Comparison of ENCODE assay signal across 9 cellular contexts in genomic region chr3:49724586-49724985, GRCh38. TPM values are rescaled to one million over a fixed set of nuclear protein-coding genes. Genes with fewer than 3 reads are reported as not detected.
DNase-seq lines count a peak whose midpoint lies in the region; ATAC-seq, FAIRE-seq and TF ChIP-seq lines count a peak whose summit lies in the region.
"Had no signal": no experiment of that assay in that cellular context is flagged by ENCODE, and none has a peak within 500 bp of the region (broad histone marks: within the 10 kb centered on the region; RNA-seq: fewer than 3 reads in every experiment).

No MANE protein-coding gene starts in this region.

- peak overlapping the region; percentile 99 for H3K4me3 ChIP-seq in adipocyte (ENCODE audit: low read length)
- peak overlapping the region; percentile 55 to 99 (median 96) for H3K4me3 ChIP-seq in keratinocyte (ENCODE audit: control insufficient read depth in 2 of 3, extremely low read depth in 1 of 3, insufficient read depth in 2 of 3, low read depth in 1 of 3, low read length in 3 of 3)
- H3K4me3 ChIP-seq in suprapubic skin, result peak overlapping the region; percentile 94

- H3K27ac Mint-ChIP-seq in stimulated activated naive CD8-positive, alpha-beta T cell treated with anti-CD3 and anti-CD28 coated beads, Interleukin-15, Interleukin-2, amounts not matched to agents 100 ng/mL and 50 ng/mL, for 24 hours, result peak overlapping the region; percentile 97

- H3K9me1 ChIP-seq in keratinocyte (ENCODE audit: control insufficient read depth, extremely low read depth, insufficient read depth, low read length), result no peaks in the 10 kb centered on the region

- H3K9me3 ChIP-seq in adipocyte (ENCODE audit: control insufficient read depth, low read length) (no peaks in the 10 kb centered on the region), keratinocyte (ENCODE audit: control insufficient read depth, low read depth, low read length) (no peaks in the 10 kb centered on the region), suprapubic skin (no peaks in the 10 kb centered on the region)

- WGBS in suprapubic skin, result 6% methylated on average over 6 of the region's 6 CpGs

- H3K4me3 Mint-ChIP-seq in stimulated activated naive CD8-positive, alpha-beta T cell treated with anti-CD3 and anti-CD28 coated beads, Interleukin-15, Interleukin-2, amounts not matched to agents 100 ng/mL and 50 ng/mL, for 24 hours, result peak overlapping the region; percentile 94

- no peak overlapping the region for H2AFZ ChIP-seq in keratinocyte (ENCODE audit: control insufficient read depth, low read length)

- no peak for DNase-seq in stimulated activated naive CD8-positive, alpha-beta T cell treated with anti-CD3 and anti-CD28 coated beads, Interleukin-15, Interleukin-2, amounts not matched to agents 100 U/mL and 50 U/mL, for 24 hours
- DNase-seq in adipocyte (ENCODE audit: low read depth) (no peak), keratinocyte (ENCODE audit: low read depth, low spot score) (no peak), suprapubic skin (ENCODE audit: low spot score in 2 of 2) (peak; percentile 73 to 82), GM03348 (ENCODE audit: low spot score) (no peak), glomerular visceral epithelial cell (ENCODE audit: extremely low spot score) (no peak)
- DNase-seq in stimulated activated CD4-positive, alpha-beta T cell treated with anti-CD3 and anti-CD28 coated beads, Interleukin-2, amount 100 ng/mL, for 24 hours, result no peak

- TF ChIP-seq EP300 in suprapubic skin (IDR thresholded peaks at IDR 0.05), result no peak

- peak overlapping the region; percentile 95 for H3K4me2 ChIP-seq in keratinocyte (ENCODE audit: control insufficient read depth, extremely low read depth, insufficient read depth, low read depth, low read length)

- peaks cover 34% of the 10 kb centered on the region for H3K4me1 Mint-ChIP-seq in stimulated activated naive CD8-positive, alpha-beta T cell treated with anti-CD3 and anti-CD28 coated beads, Interleukin-15, Interleukin-2, amounts not matched to agents 100 ng/mL and 50 ng/mL, for 24 hours (ENCODE audit: low read depth)

- no peaks in the 10 kb centered on the region for H3K9me3 Mint-ChIP-seq in stimulated activated naive CD8-positive, alpha-beta T cell treated with anti-CD3 and anti-CD28 coated beads, Interleukin-15, Interleukin-2, amounts not matched to agents 100 ng/mL and 50 ng/mL, for 24 hours

- H3K36me3 Mint-ChIP-seq in stimulated activated naive CD8-positive, alpha-beta T cell treated with anti-CD3 and anti-CD28 coated beads, Interleukin-15, Interleukin-2, amounts not matched to agents 100 ng/mL and 50 ng/mL, for 24 hours (ENCODE audit: low read depth), result peaks cover 13% of the 10 kb centered on the region

- FAIRE-seq in keratinocyte (lab: Jason Lieb, UNC), result no peak
- FAIRE-seq: islet of Langerhans had no signal

- H3K27me3 ChIP-seq in adipocyte (replicated peaks; ENCODE audit: control insufficient read depth, insufficient read depth, low read length) (no peaks in the 10 kb centered on the region), keratinocyte (ENCODE audit: control insufficient read depth, extremely low read depth, insufficient read depth, low read length) (no peaks in the 10 kb centered on the region), suprapubic skin (no peaks in the 10 kb centered on the region)

- H3K27ac ChIP-seq in keratinocyte (ENCODE audit: control insufficient read depth, insufficient read depth, low read length) (peak overlapping the region; percentile 93), suprapubic skin (peak overlapping the region; percentile 95)

- peaks cover 23% of the 10 kb centered on the region for H3K4me1 ChIP-seq in adipocyte (ENCODE audit: control insufficient read depth, insufficient read depth, low read length)
- H3K4me1 ChIP-seq in keratinocyte (ENCODE audit: control insufficient read depth, extremely low read depth, insufficient read depth, low read length), result peaks cover 13% of the 10 kb centered on the region
- H3K4me1 ChIP-seq in suprapubic skin, result peaks cover 39% of the 10 kb centered on the region

- no peak for ATAC-seq in stimulated activated naive CD8-positive, alpha-beta T cell treated with anti-CD3 and anti-CD28 coated beads, Interleukin-15, Interleukin-2, amounts not matched to agents 100 U/mL and 50 U/mL, for 24 hours

- peak overlapping the region; percentile 99 for H3K9ac ChIP-seq in adipocyte (ENCODE audit: low read length)
- peak overlapping the region; percentile 99 for H3K9ac ChIP-seq in keratinocyte (ENCODE audit: control insufficient read depth, extremely low read depth, insufficient read depth, low read length)

- peaks cover 6% of the 10 kb centered on the region for H4K20me1 ChIP-seq in keratinocyte (ENCODE audit: control insufficient read depth, extremely low read depth, insufficient read depth, low read length)

- peaks cover 17% of the 10 kb centered on the region for H3K79me2 ChIP-seq in keratinocyte (ENCODE audit: control insufficient read depth, insufficient read depth, low read length)

- TF ChIP-seq CTCF in keratinocyte (optimal IDR thresholded peaks at IDR 0.05 in 1 of 3, IDR thresholded peaks at IDR 0.05 in 1 of 3, conservative IDR thresholded peaks at IDR 0.05 in 1 of 3; ENCODE audit: extremely low read depth in 1 of 3, insufficient read depth in 2 of 3, low read length in 3 of 3), result no peak
- no peak for TF ChIP-seq CTCF in suprapubic skin (IDR thresholded peaks at IDR 0.05)

- dilution Hi-C loops in keratinocyte (cut with MboI; ENCODE audit: extremely low pct_ligation_motif_present, low sequenced_read_pairs), result no loop called here

- H3K27me3 Mint-ChIP-seq in stimulated activated naive CD8-positive, alpha-beta T cell treated with anti-CD3 and anti-CD28 coated beads, Interleukin-15, Interleukin-2, amounts not matched to agents 100 ng/mL and 50 ng/mL, for 24 hours, result no peaks in the 10 kb centered on the region

- peaks cover 48% of the 10 kb centered on the region for H3K36me3 ChIP-seq in adipocyte (ENCODE audit: control insufficient read depth, insufficient read depth, low read length, severe bottlenecking)
- peaks cover 21 to 30% of the 10 kb centered on the region in 2 experiments for H3K36me3 ChIP-seq in keratinocyte (ENCODE audit: control insufficient read depth in 2 of 2, extremely low read depth in 1 of 2, insufficient read depth in 2 of 2, low read length in 2 of 2)
- peaks cover 49% of the 10 kb centered on the region for H3K36me3 ChIP-seq in suprapubic skin

- no peak for TF ChIP-seq POLR2A in suprapubic skin (IDR thresholded peaks at IDR 0.05)

RNA-seq across cellular contexts. Expression of gene GMPPB, which starts 0.8 kb away (rescaled TPM):
- polyA plus RNA-seq in keratinocyte, result 17.1 to 22.2 TPM (median 17.4 TPM) in 3 replicates
- polyA plus RNA-seq in keratinocyte (2011; ENCODE audit: low read depth), result 4.7 TPM
- polyA plus RNA-seq in keratinocyte (2011; cell fraction: cytosol; rRNA removed), result 7.7 and 11.9 TPM in 2 replicates
- 16.7 and 20.8 TPM in 2 replicates for polyA plus RNA-seq in keratinocyte (2011; cell fraction: nucleus; rRNA removed)
- 9.0 and 30.1 TPM in 2 replicates for polyA plus RNA-seq in keratinocyte (2012; ENCODE audit: low replicate concordance)
- polyA minus RNA-seq in keratinocyte, result 19.8 to 37.5 TPM (median 21.4 TPM) in 3 replicates
- polyA minus RNA-seq in keratinocyte (2011; cell fraction: cytosol; rRNA and poly(A)+ RNA removed), result 15.0 TPM
- polyA minus RNA-seq in keratinocyte (2011; cell fraction: nucleus; rRNA and poly(A)+ RNA removed), result 8.2 and 8.4 TPM in 2 replicates
- total RNA-seq in suprapubic skin, result 10 to 100 TPM; 14.0 to 25.0 (median 17.3) TPM

RNA-seq across cellular contexts. Expression of gene AMIGO3, which starts 5.1 kb away (rescaled TPM):
- 0.02 to 0.03 TPM in 2 of 3 replicates, not detected in the other for polyA plus RNA-seq in keratinocyte
- not detected for polyA plus RNA-seq in keratinocyte (2011; ENCODE audit: low read depth)
- not detected in 2 replicates for polyA plus RNA-seq in keratinocyte (2011; cell fraction: cytosol; rRNA removed)
- polyA plus RNA-seq in keratinocyte (2011; cell fraction: nucleus; rRNA removed), result 0.17 TPM in 1 of 2 replicates, not detected in the other
- polyA plus RNA-seq in keratinocyte (2012; ENCODE audit: low replicate concordance), result 0.07 and 0.18 TPM in 2 replicates
- polyA minus RNA-seq in keratinocyte, result not detected in 3 replicates
- not detected for polyA minus RNA-seq in keratinocyte (2011; cell fraction: cytosol; rRNA and poly(A)+ RNA removed)
- polyA minus RNA-seq in keratinocyte (2011; cell fraction: nucleus; rRNA and poly(A)+ RNA removed), result 0.31 TPM in 1 of 2 replicates, not detected in the other
- total RNA-seq in suprapubic skin, result 1 to 10 TPM; 1.6 to 3.8 (median 2.5) TPM

RNA-seq across cellular contexts. Expression of gene RNF123, which starts 35.2 kb away (rescaled TPM):
- 18.1 to 34.4 TPM (median 20.4 TPM) in 3 replicates for polyA plus RNA-seq in keratinocyte
- 6.2 TPM for polyA plus RNA-seq in keratinocyte (2011; ENCODE audit: low read depth)
- polyA plus RNA-seq in keratinocyte (2011; cell fraction: cytosol; rRNA removed), result 17.8 and 23.9 TPM in 2 replicates
- 54.9 and 70.7 TPM in 2 replicates for polyA plus RNA-seq in keratinocyte (2011; cell fraction: nucleus; rRNA removed)
- 19.9 and 21.6 TPM in 2 replicates for polyA plus RNA-seq in keratinocyte (2012; ENCODE audit: low replicate concordance)
- 37.7 to 56.3 TPM (median 45.8 TPM) in 3 replicates for polyA minus RNA-seq in keratinocyte
- polyA minus RNA-seq in keratinocyte (2011; cell fraction: cytosol; rRNA and poly(A)+ RNA removed), result 38.9 TPM
- 31.8 and 35.1 TPM in 2 replicates for polyA minus RNA-seq in keratinocyte (2011; cell fraction: nucleus; rRNA and poly(A)+ RNA removed)
- total RNA-seq in suprapubic skin, result 10 to 100 TPM; 23.6 to 88.3 (median 33.9) TPM

RNA-seq across cellular contexts. Expression of gene MST1, which starts 35.3 kb away (rescaled TPM):
- 4.5 to 12.4 TPM (median 5.2 TPM) in 3 replicates for polyA plus RNA-seq in keratinocyte
- polyA plus RNA-seq in keratinocyte (2011; ENCODE audit: low read depth), result 4.0 TPM
- 0.57 and 1.1 TPM in 2 replicates for polyA plus RNA-seq in keratinocyte (2011; cell fraction: cytosol; rRNA removed)
- 41.1 and 57.5 TPM in 2 replicates for polyA plus RNA-seq in keratinocyte (2011; cell fraction: nucleus; rRNA removed)
- polyA plus RNA-seq in keratinocyte (2012; ENCODE audit: low replicate concordance), result 3.9 and 17.5 TPM in 2 replicates
- 2.4 to 3.6 TPM (median 3.5 TPM) in 3 replicates for polyA minus RNA-seq in keratinocyte
- 4.4 TPM for polyA minus RNA-seq in keratinocyte (2011; cell fraction: cytosol; rRNA and poly(A)+ RNA removed)
- 2.3 and 5.2 TPM in 2 replicates for polyA minus RNA-seq in keratinocyte (2011; cell fraction: nucleus; rRNA and poly(A)+ RNA removed)
- 10 to 100 TPM; 16.7 to 83.4 (median 21.9) TPM for total RNA-seq in suprapubic skin

RNA-seq across cellular contexts. Expression of gene APEH, which starts 50.4 kb away (rescaled TPM):
- polyA plus RNA-seq in keratinocyte, result 106 to 161 TPM (median 160 TPM) in 3 replicates
- 49.4 TPM for polyA plus RNA-seq in keratinocyte (2011; ENCODE audit: low read depth)
- 123 and 150 TPM in 2 replicates for polyA plus RNA-seq in keratinocyte (2011; cell fraction: cytosol; rRNA removed)
- 169 and 199 TPM in 2 replicates for polyA plus RNA-seq in keratinocyte (2011; cell fraction: nucleus; rRNA removed)
- 80.1 and 199 TPM in 2 replicates for polyA plus RNA-seq in keratinocyte (2012; ENCODE audit: low replicate concordance)
- 227 to 334 TPM (median 296 TPM) in 3 replicates for polyA minus RNA-seq in keratinocyte
- 229 TPM for polyA minus RNA-seq in keratinocyte (2011; cell fraction: cytosol; rRNA and poly(A)+ RNA removed)
- polyA minus RNA-seq in keratinocyte (2011; cell fraction: nucleus; rRNA and poly(A)+ RNA removed), result 131 and 135 TPM in 2 replicates
- 100 to 1,000 TPM in 1 of 4 donors, 10 to 100 TPM in 3; 81.8 to 103 (median 91.2) TPM for total RNA-seq in suprapubic skin

Comparison
In these comparisons a context has a peak if more than half of its experiments do, and no peak if none do; other contexts are left out.
1. DNase-seq: peak in suprapubic skin (2 of 2); none in stimulated activated naive CD8-positive, alpha-beta T cell treated with anti-CD3 and anti-CD28 coated beads, Interleukin-15, Interleukin-2, amounts not matched to agents 100 U/mL and 50 U/mL, for 24 hours (single experiment), adipocyte (single experiment), keratinocyte (single experiment), GM03348 (single experiment), glomerular visceral epithelial cell (single experiment) and stimulated activated CD4-positive, alpha-beta T cell treated with anti-CD3 and anti-CD28 coated beads, Interleukin-2, amount 100 ng/mL, for 24 hours (0 of 2).
2. Peak in every context shown above with its lines, with median percentiles within 50 percentile points of each other: H3K4me3 ChIP-seq.